ENCODE assay signal across 10 cellular contexts in genomic region chr10:30058111-30058510, GRCh38. TPM values are rescaled to one million over a fixed set of nuclear protein-coding genes. Genes with fewer than 3 reads are reported as not detected.
DNase-seq lines count a peak whose midpoint lies in the region; ATAC-seq and TF ChIP-seq lines count a peak whose summit lies in the region.
"Had no signal": no experiment of that assay in that cellular context is flagged by ENCODE, and none has a peak within 500 bp of the region (broad histone marks: within the 10 kb centered on the region; RNA-seq: fewer than 3 reads in every experiment).

No MANE protein-coding gene starts in this region.

- H3K9me3 Mint-ChIP-seq in T-helper 1 cell treated with Interleukin-12 subunit alpha and Interleukin-12 subunit beta and Interleukin-4 antibody, amounts not matched to agents 30 μg/mL and 1 μg/mL, for 36 hours = no peaks in the 10 kb centered on the region
- H3K9me3 Mint-ChIP-seq in stimulated activated memory B cell treated with anti-CD40 and anti-IgM and Interleukin-4, amounts not matched to agents 10 μg/mL and 1 μg/mL and 100 μg/mL, for 72 hours = no peaks in the 10 kb centered on the region

- WGBS in body of pancreas, 2 donors = 49 to 68% methylated on average over 10 of the region's 10 CpGs
- WGBS in right lobe of liver (ENCODE audit: insufficient coverage, low coverage, low lambda C conversion rate, missing lambda C conversion rate) = 57% methylated on average over 3 of the region's 10 CpGs

- H3K4me1 ChIP-seq in body of pancreas (peaks cover 19% of the 10 kb centered on the region), right lobe of liver (no peaks in the 10 kb centered on the region)

- no peak overlapping the region for H3K27ac Mint-ChIP-seq in T-helper 1 cell treated with Interleukin-12 subunit alpha and Interleukin-12 subunit beta and Interleukin-4 antibody, amounts not matched to agents 30 μg/mL and 1 μg/mL, for 36 hours
- no peak overlapping the region for H3K27ac Mint-ChIP-seq in stimulated activated memory B cell treated with anti-CD40 and anti-IgM and Interleukin-4, amounts not matched to agents 10 μg/mL and 1 μg/mL and 100 μg/mL, for 72 hours

- peak overlapping the region; percentile 47 for H3K4me3 Mint-ChIP-seq in T-helper 1 cell treated with Interleukin-12 subunit alpha and Interleukin-12 subunit beta and Interleukin-4 antibody, amounts not matched to agents 30 μg/mL and 1 μg/mL, for 36 hours
- no peak overlapping the region for H3K4me3 Mint-ChIP-seq in stimulated activated memory B cell treated with anti-CD40 and anti-IgM and Interleukin-4, amounts not matched to agents 10 μg/mL and 1 μg/mL and 100 μg/mL, for 72 hours

- intact Hi-C loops in body of pancreas (cut with DNase I) (no loop called here), right lobe of liver (cut with DNase I) (no loop called here)

- peaks cover 3% of the 10 kb centered on the region for H3K36me3 Mint-ChIP-seq in T-helper 1 cell treated with Interleukin-12 subunit alpha and Interleukin-12 subunit beta and Interleukin-4 antibody, amounts not matched to agents 30 μg/mL and 1 μg/mL, for 36 hours (ENCODE audit: low read depth)
- H3K36me3 Mint-ChIP-seq in stimulated activated memory B cell treated with anti-CD40 and anti-IgM and Interleukin-4, amounts not matched to agents 10 μg/mL and 1 μg/mL and 100 μg/mL, for 72 hours = no peaks in the 10 kb centered on the region

- peaks cover 72% of the 10 kb centered on the region for H3K27me3 Mint-ChIP-seq in T-helper 1 cell treated with Interleukin-12 subunit alpha and Interleukin-12 subunit beta and Interleukin-4 antibody, amounts not matched to agents 30 μg/mL and 1 μg/mL, for 36 hours (ENCODE audit: low read depth)
- peaks cover 54% of the 10 kb centered on the region for H3K27me3 Mint-ChIP-seq in stimulated activated memory B cell treated with anti-CD40 and anti-IgM and Interleukin-4, amounts not matched to agents 10 μg/mL and 1 μg/mL and 100 μg/mL, for 72 hours

- ATAC-seq in body of pancreas = no peak
- no peak for ATAC-seq in right lobe of liver
- ATAC-seq in stimulated activated memory B cell treated with anti-CD40 and anti-IgM and Interleukin-4, amounts not matched to agents 10 μg/mL and 1 μg/mL and 100 μg/mL, for 72 hours = no peak
- ATAC-seq in HG03520 (IDR thresholded peaks at IDR 0.05; ENCODE audit: unreplicated experiment) = no peak

- TF ChIP-seq POLR2A in body of pancreas (IDR thresholded peaks at IDR 0.05) (no peak), right lobe of liver (IDR thresholded peaks at IDR 0.05) (no peak)

- TF ChIP-seq CTCF in body of pancreas (IDR thresholded peaks at IDR 0.05) (no peak), right lobe of liver (IDR thresholded peaks at IDR 0.05) (no peak)

- DNase-seq in T-helper 1 cell (no peak), body of pancreas (no peak), right lobe of liver (no peak), hypothalamus (lab: John Stamatoyannopoulos, UW) (no peak)
- DNase-seq: 8988T, SIG-M5 had no signal

- H3K9me3 ChIP-seq in body of pancreas (no peaks in the 10 kb centered on the region), right lobe of liver (no peaks in the 10 kb centered on the region)

- H3K4me3 ChIP-seq in body of pancreas = peak overlapping the region in 1 of 2 donors; percentile 40
- H3K4me3 ChIP-seq in right lobe of liver = peak overlapping the region in 2 of 3 donors; percentile 55 to 63

- H3K36me3 ChIP-seq in body of pancreas (replicated peaks in 1 of 2; ENCODE audit: insufficient read depth in 1 of 2, low read depth in 2 of 2) (no peaks in the 10 kb centered on the region), right lobe of liver (no peaks in the 10 kb centered on the region)

- H3K27ac ChIP-seq in body of pancreas (peak overlapping the region in 3 of 4 donors; percentile 81 to 86 (median 85)), right lobe of liver (peak overlapping the region in 1 of 3 donors; percentile 63), temporal lobe (ENCODE audit: low read depth, low read length) (peak overlapping the region; percentile 38)

- H3K4me1 Mint-ChIP-seq in T-helper 1 cell treated with Interleukin-12 subunit alpha and Interleukin-12 subunit beta and Interleukin-4 antibody, amounts not matched to agents 30 μg/mL and 1 μg/mL, for 36 hours (ENCODE audit: low read depth) = peaks cover 5% of the 10 kb centered on the region
- H3K4me1 Mint-ChIP-seq in stimulated activated memory B cell treated with anti-CD40 and anti-IgM and Interleukin-4, amounts not matched to agents 10 μg/mL and 1 μg/mL and 100 μg/mL, for 72 hours = peaks cover 7% of the 10 kb centered on the region

- H3K27me3 ChIP-seq in body of pancreas (no peaks in the 10 kb centered on the region), right lobe of liver (no peaks in the 10 kb centered on the region)

RNA-seq across cellular contexts. Expression of gene JCAD, which starts 1.3 kb away (rescaled TPM):
- total RNA-seq in body of pancreas (10 to 100 TPM; 15.3 to 22.4 TPM), right lobe of liver (1 to 10 TPM; 1.4 to 3.7 (median 2.0) TPM), temporal lobe (15.5 TPM)
